ENCODE assay signal across 1 cellular context in genomic region chr1:155277896-155278688, GRCh38.
TF ChIP-seq lines count a peak whose summit lies in the region.

No MANE protein-coding gene starts in this region.

TF ChIP-seq in GM12878, 131 proteins besides CTCF, POLR2A, EP300 and RAD21:
- TF ChIP-seq SIN3A (IDR thresholded peaks at IDR 0.05; ENCODE audit: low read depth, low read length) (peak; percentile 81), SIX5 (IDR thresholded peaks at IDR 0.05; ENCODE audit: low read depth, low read length, severe bottlenecking) (no peak), EGR1 (IDR thresholded peaks at IDR 0.05; ENCODE audit: borderline replicate concordance in 1 of 2, low read depth in 2 of 2, low read length in 2 of 2) (peak; percentile 46 to 100), BMI1 (IDR thresholded peaks at IDR 0.05; ENCODE audit: borderline replicate concordance) (no peak)
- TF ChIP-seq, protein P1, sequence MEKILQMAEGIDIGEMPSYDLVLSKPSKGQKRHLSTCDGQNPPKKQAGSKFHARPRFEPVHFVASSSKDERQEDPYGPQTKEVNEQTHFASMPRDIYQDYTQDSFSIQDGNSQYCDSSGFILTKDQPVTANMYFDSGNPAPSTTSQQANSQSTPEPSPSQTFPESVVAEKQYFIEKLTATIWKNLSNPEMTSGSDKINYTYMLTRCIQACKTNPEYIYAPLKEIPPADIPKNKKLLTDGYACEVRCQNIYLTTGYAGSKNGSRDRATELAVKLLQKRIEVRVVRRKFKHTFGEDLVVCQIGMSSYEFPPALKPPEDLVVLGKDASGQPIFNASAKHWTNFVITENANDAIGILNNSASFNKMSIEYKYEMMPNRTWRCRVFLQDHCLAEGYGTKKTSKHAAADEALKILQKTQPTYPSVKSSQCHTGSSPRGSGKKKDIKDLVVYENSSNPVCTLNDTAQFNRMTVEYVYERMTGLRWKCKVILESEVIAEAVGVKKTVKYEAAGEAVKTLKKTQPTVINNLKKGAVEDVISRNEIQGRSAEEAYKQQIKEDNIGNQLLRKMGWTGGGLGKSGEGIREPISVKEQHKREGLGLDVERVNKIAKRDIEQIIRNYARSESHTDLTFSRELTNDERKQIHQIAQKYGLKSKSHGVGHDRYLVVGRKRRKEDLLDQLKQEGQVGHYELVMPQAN (conservative IDR thresholded peaks at IDR 0.05): peak; percentile 60
- TF ChIP-seq, protein P2, sequence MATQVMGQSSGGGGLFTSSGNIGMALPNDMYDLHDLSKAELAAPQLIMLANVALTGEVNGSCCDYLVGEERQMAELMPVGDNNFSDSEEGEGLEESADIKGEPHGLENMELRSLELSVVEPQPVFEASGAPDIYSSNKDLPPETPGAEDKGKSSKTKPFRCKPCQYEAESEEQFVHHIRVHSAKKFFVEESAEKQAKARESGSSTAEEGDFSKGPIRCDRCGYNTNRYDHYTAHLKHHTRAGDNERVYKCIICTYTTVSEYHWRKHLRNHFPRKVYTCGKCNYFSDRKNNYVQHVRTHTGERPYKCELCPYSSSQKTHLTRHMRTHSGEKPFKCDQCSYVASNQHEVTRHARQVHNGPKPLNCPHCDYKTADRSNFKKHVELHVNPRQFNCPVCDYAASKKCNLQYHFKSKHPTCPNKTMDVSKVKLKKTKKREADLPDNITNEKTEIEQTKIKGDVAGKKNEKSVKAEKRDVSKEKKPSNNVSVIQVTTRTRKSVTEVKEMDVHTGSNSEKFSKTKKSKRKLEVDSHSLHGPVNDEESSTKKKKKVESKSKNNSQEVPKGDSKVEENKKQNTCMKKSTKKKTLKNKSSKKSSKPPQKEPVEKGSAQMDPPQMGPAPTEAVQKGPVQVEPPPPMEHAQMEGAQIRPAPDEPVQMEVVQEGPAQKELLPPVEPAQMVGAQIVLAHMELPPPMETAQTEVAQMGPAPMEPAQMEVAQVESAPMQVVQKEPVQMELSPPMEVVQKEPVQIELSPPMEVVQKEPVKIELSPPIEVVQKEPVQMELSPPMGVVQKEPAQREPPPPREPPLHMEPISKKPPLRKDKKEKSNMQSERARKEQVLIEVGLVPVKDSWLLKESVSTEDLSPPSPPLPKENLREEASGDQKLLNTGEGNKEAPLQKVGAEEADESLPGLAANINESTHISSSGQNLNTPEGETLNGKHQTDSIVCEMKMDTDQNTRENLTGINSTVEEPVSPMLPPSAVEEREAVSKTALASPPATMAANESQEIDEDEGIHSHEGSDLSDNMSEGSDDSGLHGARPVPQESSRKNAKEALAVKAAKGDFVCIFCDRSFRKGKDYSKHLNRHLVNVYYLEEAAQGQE (IDR thresholded peaks at IDR 0.05; ENCODE audit: low read depth, low read length): peak; percentile 96
- TF ChIP-seq, protein P3, sequence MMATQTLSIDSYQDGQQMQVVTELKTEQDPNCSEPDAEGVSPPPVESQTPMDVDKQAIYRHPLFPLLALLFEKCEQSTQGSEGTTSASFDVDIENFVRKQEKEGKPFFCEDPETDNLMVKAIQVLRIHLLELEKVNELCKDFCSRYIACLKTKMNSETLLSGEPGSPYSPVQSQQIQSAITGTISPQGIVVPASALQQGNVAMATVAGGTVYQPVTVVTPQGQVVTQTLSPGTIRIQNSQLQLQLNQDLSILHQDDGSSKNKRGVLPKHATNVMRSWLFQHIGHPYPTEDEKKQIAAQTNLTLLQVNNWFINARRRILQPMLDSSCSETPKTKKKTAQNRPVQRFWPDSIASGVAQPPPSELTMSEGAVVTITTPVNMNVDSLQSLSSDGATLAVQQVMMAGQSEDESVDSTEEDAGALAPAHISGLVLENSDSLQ (IDR thresholded peaks at IDR 0.05): peak; percentile 55; the same call in 1 of the 2 replicates
TF ChIP-seq in GM12878: peak in this region for 5.
